Comparison of ENCODE assay signal across 22 cellular contexts in genomic region chr12:18564306-18564705, GRCh38.
DNase-seq lines count a peak whose midpoint lies in the region; ATAC-seq, FAIRE-seq and TF ChIP-seq lines count a peak whose summit lies in the region.
"Had no signal": no experiment of that assay in that cellular context is flagged by ENCODE, and none has a peak within 500 bp of the region (broad histone marks: within the 10 kb centered on the region; RNA-seq: fewer than 3 reads in every experiment).

No MANE protein-coding gene starts in this region.

- H4K91ac ChIP-seq in IMR-90 (ENCODE audit: insufficient read depth, low read depth, low read length), result no peak overlapping the region

- H3K9me1 ChIP-seq in IMR-90 (ENCODE audit: insufficient read depth, low read length) (no peaks in the 10 kb centered on the region), K562 (ENCODE audit: control insufficient read depth, insufficient read depth, low read length) (no peaks in the 10 kb centered on the region)

- in situ Hi-C loops in IMR-90 (cut with MboI; ENCODE audit: low sequenced_read_pairs) (no loop called here), K562 (cut with MboI) (no loop called here)

- H3K36me3 Mint-ChIP-seq in MCF 10A (ENCODE audit: insufficient read depth, unreplicated experiment), result peaks cover 11% of the 10 kb centered on the region
- no peaks in the 10 kb centered on the region for H3K36me3 Mint-ChIP-seq in activated CD4-positive, alpha-beta memory T cell treated with anti-CD3 and anti-CD28 coated beads, Interleukin-2, amount 10 ng/mL, durations not matched to agents 7 days and 5 days (ENCODE audit: low read depth)
- H3K36me3 Mint-ChIP-seq: CD8-positive, alpha-beta T cell had no signal

- H4K8ac ChIP-seq in IMR-90 (ENCODE audit: low read depth in 2 of 2, low read length in 2 of 2), result no peak overlapping the region

- no peaks in the 10 kb centered on the region for H3K36me3 ChIP-seq in breast epithelium
- H3K36me3 ChIP-seq in IMR-90 (ENCODE audit: control insufficient read depth, insufficient read depth, low read length), result no peaks in the 10 kb centered on the region
- H3K36me3 ChIP-seq in K562 (ENCODE audit: control insufficient read depth, insufficient read depth, low read length), result no peaks in the 10 kb centered on the region
- H3K36me3 ChIP-seq: BLaER1 treated with 17β-estradiol and CSF1 and Interleukin-3, amounts not matched to agents 10 nM and 100 nM had no signal

- no peak for FAIRE-seq in K562 (lab: Jason Lieb, UNC)
- FAIRE-seq: A549, D721Med, GM12891, GM19239 had no signal

- H2AK5ac ChIP-seq in IMR-90 (ENCODE audit: low read depth, low read length), result no peak overlapping the region

- no peak overlapping the region for H3K9ac ChIP-seq in IMR-90 (ENCODE audit: low read depth, low read length)
- no peak overlapping the region for H3K9ac ChIP-seq in K562 (ENCODE audit: insufficient read depth in 1 of 2, low read depth in 2 of 2, low read length in 2 of 2)
- H3K9ac ChIP-seq: BLaER1 treated with 17β-estradiol and CSF1 and Interleukin-3, amounts not matched to agents 10 nM and 100 nM had no signal

- no peak for TF ChIP-seq EP300 in K562 (IDR thresholded peaks at IDR 0.05; ENCODE audit: low read length)

- H4K20me1 ChIP-seq in IMR-90 (ENCODE audit: insufficient read depth, low read length) (no peaks in the 10 kb centered on the region), K562 (replicated peaks; ENCODE audit: control insufficient read depth, insufficient read depth, low read length) (no peaks in the 10 kb centered on the region)
- H4K20me1 ChIP-seq: BLaER1 treated with 17β-estradiol and CSF1 and Interleukin-3, amounts not matched to agents 10 nM and 100 nM had no signal

- H3K56ac ChIP-seq in IMR-90 (ENCODE audit: extremely low read depth, insufficient read depth, low read length), result no peak overlapping the region

- POLR2A ChIA-PET in MCF 10A (lab: Yijun Ruan, JAX) (no interaction called here), IMR-90 (lab: Charles Lee; ENCODE audit: unreplicated experiment) (no interaction called here), K562 (lab: Yijun Ruan, JAX) (no interaction called here)
- POLR2A ChIA-PET in activated CD4-positive, alpha-beta memory T cell treated with anti-CD3 and anti-CD28 coated beads, Interleukin-2, amount 10 ng/mL, durations not matched to agents 7 days and 5 days (lab: Charles Lee), result no interaction called here

- no peak overlapping the region for H4K5ac ChIP-seq in IMR-90 (ENCODE audit: low read depth, low read length)

- no peak overlapping the region; the same call in 1 of the 2 replicates for H3K14ac ChIP-seq in IMR-90 (replicated peaks; ENCODE audit: low read depth, low read length)

- dilution Hi-C loops in IMR-90 (cut with HindIII; ENCODE audit: low sequenced_read_pairs, unreplicated experiment), result no loop called here

- H3K4ac ChIP-seq in IMR-90 (ENCODE audit: low read depth, low read length), result no peak overlapping the region

- no peak for DNase-seq in MCF 10A (ENCODE audit: unreplicated experiment)
- no peak for DNase-seq in breast epithelium (ENCODE audit: low spot score in 2 of 2)
- DNase-seq in IMR-90, result no peak
- no peak for DNase-seq in K562 (ENCODE audit: extremely low read depth in 1 of 4, low spot score in 3 of 4)
- peak; percentile 10 for DNase-seq in fibroblast of gingiva (ENCODE audit: low read depth)
- no peak for DNase-seq in superior temporal gyrus (ENCODE audit: extremely low spot score)
- DNase-seq in activated CD4-positive, alpha-beta memory T cell treated with anti-CD3 and anti-CD28 coated beads, Interleukin-2, amount 10 ng/mL, durations not matched to agents 7 days and 5 days, result no peak
- DNase-seq: AML-193; Caco-2; Calu3; CD4-positive, alpha-beta T cell; CD8-positive, alpha-beta T cell; DMS79 treated with DMSO at 0.1 percent for 48 hours; GF-D8 had no signal

- H3K18ac ChIP-seq in IMR-90 (ENCODE audit: low read depth, low read length), result no peak overlapping the region

- no peak overlapping the region for H2AK9ac ChIP-seq in IMR-90 (replicated peaks; ENCODE audit: low read depth, low read length, poor library complexity)

- H3K27ac Mint-ChIP-seq in MCF 10A (ENCODE audit: low read depth, unreplicated experiment), result peak overlapping the region; percentile 23
- no peak overlapping the region for H3K27ac Mint-ChIP-seq in activated CD4-positive, alpha-beta memory T cell treated with anti-CD3 and anti-CD28 coated beads, Interleukin-2, amount 10 ng/mL, durations not matched to agents 7 days and 5 days
- H3K27ac Mint-ChIP-seq: B cell; CD4-positive, alpha-beta T cell; CD8-positive, alpha-beta T cell had no signal

- H3K23ac ChIP-seq in IMR-90 (ENCODE audit: low read depth, low read length), result no peak overlapping the region

- no peaks in the 10 kb centered on the region for H3K79me1 ChIP-seq in IMR-90 (ENCODE audit: low read depth in 1 of 2, low read length in 2 of 2)

- TF ChIP-seq POLR2A in breast epithelium (IDR thresholded peaks at IDR 0.05) (no peak), IMR-90 (IDR thresholded peaks at IDR 0.05; ENCODE audit: low read depth, low read length) (no peak), K562 (conservative IDR thresholded peaks at IDR 0.05) (no peak)

- no peak overlapping the region for H2BK15ac ChIP-seq in IMR-90 (ENCODE audit: low read depth, low read length)

- H3K27ac ChIP-seq in breast epithelium (no peak overlapping the region), IMR-90 (ENCODE audit: insufficient read depth, low read length) (no peak overlapping the region), K562 (ENCODE audit: extremely low read depth, low read depth, low read length) (no peak overlapping the region)
- H3K27ac ChIP-seq: 22Rv1; A549; BLaER1 treated with 17β-estradiol and CSF1 and Interleukin-3, amounts not matched to agents 10 nM and 100 nM; C4-2B had no signal

- ATAC-seq in IMR-90 (ENCODE audit: low read depth) (no peak), K562 (no peak)
- ATAC-seq: A549; CD8-positive, alpha-beta T cell had no signal

- H3K4me3 ChIP-seq in breast epithelium (no peak overlapping the region), IMR-90 (ENCODE audit: insufficient read depth, low read depth, low read length) (no peak overlapping the region), K562 (no peak overlapping the region)
- H3K4me3 ChIP-seq: A549; BLaER1 treated with 17β-estradiol and CSF1 and Interleukin-3, amounts not matched to agents 10 nM and 100 nM had no signal

- no TSS peak for BruUV-seq in MCF 10A (replicated peaks; lab: Mats Ljungman, UMichigan)
- BruUV-seq in IMR-90 (replicated peaks; lab: Mats Ljungman, UMichigan), result no TSS peak
- no TSS peak for BruUV-seq in K562 (replicated peaks; lab: Mats Ljungman, UMichigan)

- H2BK120ac ChIP-seq in IMR-90 (ENCODE audit: low read depth, low read length), result no peak overlapping the region

- no peaks in the 10 kb centered on the region for H3K9me3 Mint-ChIP-seq in MCF 10A (ENCODE audit: unreplicated experiment)
- peaks cover 5% of the 10 kb centered on the region for H3K9me3 Mint-ChIP-seq in activated CD4-positive, alpha-beta memory T cell treated with anti-CD3 and anti-CD28 coated beads, Interleukin-2, amount 10 ng/mL, durations not matched to agents 7 days and 5 days
- H3K9me3 Mint-ChIP-seq: CD8-positive, alpha-beta T cell had no signal

- H2BK5ac ChIP-seq in IMR-90 (ENCODE audit: low read depth, low read length, poor library complexity, severe bottlenecking), result no peak overlapping the region

- H3K9me3 ChIP-seq in breast epithelium (no peaks in the 10 kb centered on the region), IMR-90 (ENCODE audit: control insufficient read depth, insufficient read depth, low read length) (no peaks in the 10 kb centered on the region), K562 (replicated peaks; ENCODE audit: control insufficient read depth, insufficient read depth, low read depth, low read length) (no peaks in the 10 kb centered on the region)
- H3K9me3 ChIP-seq: A549; BLaER1 treated with 17β-estradiol and CSF1 and Interleukin-3, amounts not matched to agents 10 nM and 100 nM; Caco-2 had no signal

- no peak overlapping the region for H3K4me3 Mint-ChIP-seq in MCF 10A (ENCODE audit: unreplicated experiment)
- no peak overlapping the region for H3K4me3 Mint-ChIP-seq in activated CD4-positive, alpha-beta memory T cell treated with anti-CD3 and anti-CD28 coated beads, Interleukin-2, amount 10 ng/mL, durations not matched to agents 7 days and 5 days
- H3K4me3 Mint-ChIP-seq: B cell; CD4-positive, alpha-beta T cell; CD8-positive, alpha-beta T cell had no signal

- no peak overlapping the region for H2BK20ac ChIP-seq in IMR-90 (ENCODE audit: low read depth, low read length)

- no peaks in the 10 kb centered on the region for H3K79me2 ChIP-seq in K562 (ENCODE audit: control insufficient read depth, insufficient read depth, low read length)

- TF ChIP-seq CTCF in MCF 10A (IDR thresholded peaks at IDR 0.05; ENCODE audit: unreplicated experiment) (no peak), breast epithelium (IDR thresholded peaks at IDR 0.05) (no peak), IMR-90 (conservative IDR thresholded peaks at IDR 0.05; ENCODE audit: low read depth, low read length) (no peak), K562 (IDR thresholded peaks at IDR 0.05 in 2 of 3, conservative IDR thresholded peaks at IDR 0.05 in 1 of 3; ENCODE audit: insufficient read depth in 2 of 3, low read depth in 1 of 3, low read length in 3 of 3) (no peak)

- no peaks in the 10 kb centered on the region for H3K4me1 Mint-ChIP-seq in MCF 10A (ENCODE audit: insufficient read depth, unreplicated experiment)
- no peaks in the 10 kb centered on the region for H3K4me1 Mint-ChIP-seq in activated CD4-positive, alpha-beta memory T cell treated with anti-CD3 and anti-CD28 coated beads, Interleukin-2, amount 10 ng/mL, durations not matched to agents 7 days and 5 days
- H3K4me1 Mint-ChIP-seq: B cell had no signal

- TF ChIP-seq RAD21 in IMR-90 (IDR thresholded peaks at IDR 0.05; ENCODE audit: low read length) (no peak), K562 (CRISPR knock-in tag; conservative IDR thresholded peaks at IDR 0.05 in 1 of 2, IDR thresholded peaks at IDR 0.05 in 1 of 2) (no peak)

- no CpG with 5 or more reads among the region's 1 CpG for WGBS in IMR-90 (ENCODE audit: extremely low coverage in 2 of 2, insufficient read length in 1 of 2), 2 experiments
- 71% methylated on average over 1 of the region's 1 CpG for WGBS in K562 (ENCODE audit: insufficient coverage, low coverage, missing lambda C conversion rate)

- H3K4me1 ChIP-seq in breast epithelium, result no peaks in the 10 kb centered on the region
- no peaks in the 10 kb centered on the region for H3K4me1 ChIP-seq in IMR-90 (ENCODE audit: control insufficient read depth, insufficient read depth, low read length)
- H3K4me1 ChIP-seq in K562 (replicated peaks in 1 of 2; ENCODE audit: control insufficient read depth in 2 of 2, insufficient read depth in 2 of 2, low read length in 2 of 2), result no peaks in the 10 kb centered on the region
- H3K4me1 ChIP-seq: A549, Caco-2 had no signal

- intact Hi-C loops in MCF 10A (cut with micrococcal nuclease) (no loop called here), breast epithelium (cut with DNase I; ENCODE audit: low total_unique reads) (no loop called here), IMR-90 (cut with micrococcal nuclease) (no loop called here), K562 (cut with micrococcal nuclease) (no loop called here)

- CTCF ChIA-PET in MCF 10A (lab: Yijun Ruan, JAX) (no interaction called here), IMR-90 (lab: Yijun Ruan, JAX) (interaction anchor here (1.2 kb wide), 1 partner anchor 9 kb away, joined by 3 read pairs; no protein-coding TSS in a partner anchor), K562 (lab: Yijun Ruan, JAX; ENCODE audit: low intra/inter-chr PET ratio) (no interaction called here)
- CTCF ChIA-PET in activated CD4-positive, alpha-beta memory T cell treated with anti-CD3 and anti-CD28 coated beads, Interleukin-2, amount 10 ng/mL, durations not matched to agents 7 days and 5 days (lab: Charles Lee), result no interaction called here

- H2AFZ ChIP-seq in IMR-90 (replicated peaks; ENCODE audit: low read length, poor library complexity) (no peak overlapping the region), K562 (ENCODE audit: low read depth, low read length) (no peak overlapping the region)

- no peak overlapping the region for H3K4me2 ChIP-seq in IMR-90 (ENCODE audit: low read depth, low read length)
- H3K4me2 ChIP-seq in K562 (ENCODE audit: insufficient read depth, low read length), result no peak overlapping the region
- H3K4me2 ChIP-seq: A549; BLaER1 treated with 17β-estradiol and CSF1 and Interleukin-3, amounts not matched to agents 10 nM and 100 nM had no signal

- H3K27me3 Mint-ChIP-seq in MCF 10A (ENCODE audit: insufficient read depth, unreplicated experiment), result no peaks in the 10 kb centered on the region
- no peaks in the 10 kb centered on the region for H3K27me3 Mint-ChIP-seq in activated CD4-positive, alpha-beta memory T cell treated with anti-CD3 and anti-CD28 coated beads, Interleukin-2, amount 10 ng/mL, durations not matched to agents 7 days and 5 days
- H3K27me3 Mint-ChIP-seq: B cell; CD4-positive, alpha-beta T cell had no signal

- H3K27me3 ChIP-seq in breast epithelium (no peaks in the 10 kb centered on the region), IMR-90 (ENCODE audit: control insufficient read depth, insufficient read depth, low read length) (no peaks in the 10 kb centered on the region), K562 (ENCODE audit: control insufficient read depth in 2 of 2, insufficient read depth in 2 of 2, low read length in 2 of 2) (no peaks in the 10 kb centered on the region)
- H3K27me3 ChIP-seq: BLaER1 treated with 17β-estradiol and CSF1 and Interleukin-3, amounts not matched to agents 10 nM and 100 nM had no signal
